Comparison of ENCODE assay signal across 22 cellular contexts in genomic region chr3:7567160-7567559, GRCh38.
DNase-seq lines count a peak whose midpoint lies in the region; ATAC-seq and TF ChIP-seq lines count a peak whose summit lies in the region.
"Had no signal": no experiment of that assay in that cellular context is flagged by ENCODE, and none has a peak within 500 bp of the region (broad histone marks: within the 10 kb centered on the region; RNA-seq: fewer than 3 reads in every experiment).

No MANE protein-coding gene starts in this region.

- H3K79me2 ChIP-seq in GM23338 (replicated peaks; ENCODE audit: insufficient read depth): no peaks in the 10 kb centered on the region

- H4K20me1 ChIP-seq in GM23338 (replicated peaks; ENCODE audit: insufficient read depth): no peaks in the 10 kb centered on the region

- TF ChIP-seq CTCF in GM12865 (IDR thresholded peaks at IDR 0.05; ENCODE audit: insufficient read depth, low read depth, low read length, missing control alignments) (no peak), GM23338 (conservative IDR thresholded peaks at IDR 0.05; ENCODE audit: low read depth in 2 of 2) (no peak)

- no peaks in the 10 kb centered on the region for H3K27me3 Mint-ChIP-seq in GM23338 (ENCODE audit: insufficient read depth, low read depth, poor library complexity)
- H3K27me3 Mint-ChIP-seq: B cell; CD4-positive, CD25-positive, alpha-beta regulatory T cell; T-helper 17 cell had no signal

- H3K4me1 Mint-ChIP-seq in GM23338: peaks cover 2% of the 10 kb centered on the region; the same call in 1 of the 3 replicates
- H3K4me1 Mint-ChIP-seq: B cell; CD4-positive, CD25-positive, alpha-beta regulatory T cell; T-helper 17 cell had no signal

- peaks cover 20% of the 10 kb centered on the region for H3K36me3 Mint-ChIP-seq in GM23338 (ENCODE audit: low read depth)

- no peak overlapping the region for H3K4me3 Mint-ChIP-seq in GM23338
- H3K4me3 Mint-ChIP-seq: B cell; CD4-positive, CD25-positive, alpha-beta regulatory T cell; T-helper 17 cell had no signal

- H3K4me3 ChIP-seq in GM12865 (ENCODE audit: low read depth, low read length) (no peak overlapping the region), GM23338 (no peak overlapping the region)

- H3K9me2 ChIP-seq in GM23338 (ENCODE audit: insufficient read depth): no peaks in the 10 kb centered on the region

- no peaks in the 10 kb centered on the region for H3K27me3 ChIP-seq in GM23338 (ENCODE audit: insufficient read depth)

- intact Hi-C loops in left cardiac atrium (cut with DNase I): no loop called here

- no peaks in the 10 kb centered on the region for H3F3A ChIP-seq in GM23338 (replicated peaks; ENCODE audit: low read depth)

- H3K9me3 Mint-ChIP-seq in GM23338: peaks cover 31% of the 10 kb centered on the region

- H3K4me2 ChIP-seq in GM23338: no peak overlapping the region

- H3K27ac Mint-ChIP-seq in GM23338: no peak overlapping the region
- H3K27ac Mint-ChIP-seq: B cell; CD4-positive, CD25-positive, alpha-beta regulatory T cell; T-helper 17 cell had no signal

- peak; percentile 5 for DNase-seq in GM12865 (ENCODE audit: low read depth)
- DNase-seq in left cardiac atrium: no peak
- no peak for DNase-seq in GM23338 (ENCODE audit: low spot score)
- DNase-seq in activated CD4-positive, alpha-beta T cell treated with anti-CD3 and anti-CD28 coated beads for 48 hours: no peak
- DNase-seq: Caco-2; CD4-positive, CD25-positive, alpha-beta regulatory T cell; EL; H7; MV-4-11; NCI-H1436; NCI-H2029; NCI-H2171; NCI-H446; NK-92 treated with Interleukin-12 subunit alpha and Interleukin-12 subunit beta, amount 100 ng/mL, for 24 hours; OCI-M1; T-helper 17 cell had no signal

- peak; percentile 76 for ATAC-seq in GM19324 (IDR thresholded peaks at IDR 0.05; ENCODE audit: low FRiP score, unreplicated experiment)
- peak; percentile 86 for ATAC-seq in HG02759 (IDR thresholded peaks at IDR 0.05; ENCODE audit: unreplicated experiment)
- peak; percentile 57 for ATAC-seq in HG03442 (IDR thresholded peaks at IDR 0.05; ENCODE audit: unreplicated experiment)
- ATAC-seq in left cardiac atrium: no peak
- ATAC-seq in GM23338: no peak
- no peak for ATAC-seq in GM18873 (IDR thresholded peaks at IDR 0.05; ENCODE audit: low FRiP score, unreplicated experiment)
- ATAC-seq: T-helper 17 cell had no signal

- H3K27ac ChIP-seq in GM23338 (ENCODE audit: low read depth): no peak overlapping the region
- H3K27ac ChIP-seq: 22Rv1 had no signal

- no peaks in the 10 kb centered on the region for H3K36me3 ChIP-seq in GM23338 (ENCODE audit: insufficient read depth)

- H2AFZ ChIP-seq in GM23338: no peak overlapping the region

- H3K4me1 ChIP-seq in GM23338 (ENCODE audit: insufficient read depth): no peaks in the 10 kb centered on the region
- H3K4me1 ChIP-seq: Caco-2 had no signal

TF ChIP-seq in GM23338, 12 proteins besides CTCF, POLR2A, EP300 and RAD21 (continues in another document):
- no peak for TF ChIP-seq CREB1 (CRISPR knock-in tag; IDR thresholded peaks at IDR 0.05; ENCODE audit: low read depth)
- no peak for TF ChIP-seq NANOG (IDR thresholded peaks at IDR 0.05; ENCODE audit: borderline replicate concordance)
- no peak for TF ChIP-seq POLR2AphosphoS5 (IDR thresholded peaks at IDR 0.05; ENCODE audit: low read depth)
- no peak for TF ChIP-seq JUNB (IDR thresholded peaks at IDR 0.05; ENCODE audit: unreplicated experiment)
- no peak for TF ChIP-seq ZNF331 (CRISPR knock-in tag; IDR thresholded peaks at IDR 0.05; ENCODE audit: low read depth)
- no peak for TF ChIP-seq STAT1 (IDR thresholded peaks at IDR 0.05; ENCODE audit: unreplicated experiment)
- TF ChIP-seq ETS1 (IDR thresholded peaks at IDR 0.05): no peak
- no peak for TF ChIP-seq EZH2phosphoT487 (IDR thresholded peaks at IDR 0.05; ENCODE audit: unreplicated experiment)
- no peak for TF ChIP-seq REST (IDR thresholded peaks at IDR 0.05; ENCODE audit: unreplicated experiment)

Comparison
In these comparisons a context has a peak if more than half of its experiments do, and no peak if none do; other contexts are left out.
1. ATAC-seq: peak in GM19324 (single experiment), HG02759 (single experiment) and HG03442 (single experiment); none in left cardiac atrium (0 of 2), GM23338 (single experiment) and GM18873 (single experiment).